ENCODE assay signal across 15 cellular contexts in genomic region chr17:72187544-72187943, GRCh38.
A peak's percentile ranks its signal among the peaks of the same experiment; 100 is the strongest.
DNase-seq lines count a peak whose midpoint lies in the region; ATAC-seq and TF ChIP-seq lines count a peak whose summit lies in the region.
"Had no signal": no experiment of that assay in that cellular context is flagged by ENCODE, and none has a peak within 500 bp of the region (broad histone marks: within the 10 kb centered on the region; RNA-seq: fewer than 3 reads in every experiment).

No MANE protein-coding gene starts in this region.

- peak overlapping the region in 1 of 2 donors; percentile 63 for H3K27ac ChIP-seq in right atrium auricular region
- H3K27ac ChIP-seq: lower lobe of right lung had no signal

- H3K9me3 ChIP-seq in right atrium auricular region, result no peaks in the 10 kb centered on the region
- H3K9me3 ChIP-seq: lower lobe of right lung had no signal

- ATAC-seq in GM18511 (IDR thresholded peaks at IDR 0.05; ENCODE audit: unreplicated experiment), result no peak
- ATAC-seq: GM23338, lower lobe of right lung had no signal

- H3K36me3 ChIP-seq in right atrium auricular region, result no peaks in the 10 kb centered on the region
- H3K36me3 ChIP-seq: lower lobe of right lung had no signal

- TF ChIP-seq CTCF in right atrium auricular region (IDR thresholded peaks at IDR 0.05), result no peak

- peak; percentile 28 for DNase-seq in NCI-H146 (lab: John Stamatoyannopoulos, UW)
- DNase-seq in NCI-H146 treated with DMSO at 0.1 percent for 48 hours (lab: John Stamatoyannopoulos, UW; ENCODE audit: unreplicated experiment), result no peak
- DNase-seq in SHP77 treated with DMSO at 0.1 percent for 48 hours (lab: John Stamatoyannopoulos, UW), result peak; percentile 8
- peak; percentile 90 for DNase-seq in right atrium auricular region (ENCODE audit: low spot score)
- peak; percentile 22 for DNase-seq in skeletal muscle cell (ENCODE audit: low read depth)
- no peak for DNase-seq in A172 (ENCODE audit: low spot score)
- DNase-seq in HuH-7.5 (ENCODE audit: low spot score), result no peak
- DNase-seq: activated CD4-positive, CD25-positive, alpha-beta regulatory T cell; activated CD8-positive, alpha-beta memory T cell treated with anti-CD3 and anti-CD28 coated beads, Interleukin-2, amount 50 U/mL, for 4 hours; CD4-positive, alpha-beta memory T cell; lower lobe of right lung; NCI-H1436 treated with DMSO at 0.1 percent for 48 hours; stimulated activated CD4-positive, alpha-beta T cell treated with anti-CD3 and anti-CD28 coated beads, Interleukin-12 subunit alpha, Interleukin-12 subunit beta, amount 100 ng/mL, for 4 hours had no signal

- H3K4me3 ChIP-seq in right atrium auricular region (no peak overlapping the region), skeletal muscle cell (ENCODE audit: low read depth, low read length) (no peak overlapping the region)
- H3K4me3 ChIP-seq: GM23338, lower lobe of right lung had no signal

- no peaks in the 10 kb centered on the region for H3K27me3 ChIP-seq in right atrium auricular region

- no peaks in the 10 kb centered on the region for H3K4me1 ChIP-seq in right atrium auricular region
- H3K4me1 ChIP-seq: lower lobe of right lung had no signal

Comparison
In these comparisons a context has a peak if more than half of its experiments do, and no peak if none do; other contexts are left out.
1. DNase-seq: peak in NCI-H146 (single experiment), SHP77 treated with DMSO at 0.1 percent for 48 hours (single experiment), right atrium auricular region (single experiment) and skeletal muscle cell (single experiment); none in NCI-H146 treated with DMSO at 0.1 percent for 48 hours (single experiment), A172 (single experiment) and HuH-7.5 (single experiment).